In genomic region chr15:72229076-72229946, GRCh38 we compare ENCODE assay signal across 8 cellular contexts. TPM values are rescaled to one million over a fixed set of nuclear protein-coding genes. Genes with fewer than 3 reads are reported as not detected.
DNase-seq lines count a peak whose midpoint lies in the region; ATAC-seq and TF ChIP-seq lines count a peak whose summit lies in the region.

No MANE protein-coding gene starts in this region.

- H3K4me1 ChIP-seq in CD4-positive, CD25-positive, alpha-beta regulatory T cell (ENCODE audit: control insufficient read depth, insufficient read depth, low read length, poor library complexity, severe bottlenecking) = peaks cover 61% of the 10 kb centered on the region
- H3K4me1 ChIP-seq in prostate gland (replicated peaks) = peaks cover 23% of the 10 kb centered on the region

- TF ChIP-seq CTCF in fibroblast of mammary gland (conservative IDR thresholded peaks at IDR 0.05; ENCODE audit: control insufficient read depth, insufficient read depth, low read depth, low read length) (no peak), prostate gland (IDR thresholded peaks at IDR 0.05) (no peak)

- H3K9me3 ChIP-seq in CD4-positive, CD25-positive, alpha-beta regulatory T cell (ENCODE audit: control insufficient read depth in 2 of 2, low read length in 2 of 2) = no peaks in the 10 kb centered on the region
- H3K9me3 ChIP-seq in prostate gland = no peaks in the 10 kb centered on the region

- no peak for ATAC-seq in CD4-positive, CD25-positive, alpha-beta regulatory T cell (ENCODE audit: low read depth in 2 of 2)
- ATAC-seq in HG02759 (IDR thresholded peaks at IDR 0.05; ENCODE audit: unreplicated experiment) = no peak

- peak overlapping the region; percentile 97 for H3K27ac Mint-ChIP-seq in CD4-positive, CD25-positive, alpha-beta regulatory T cell
- peak overlapping the region; percentile 92 to 98 (median 97) for H3K27ac Mint-ChIP-seq in IgD-negative memory B cell

- peaks cover 0 to 1% (median 0%) of the 10 kb centered on the region in 7 donors for H3K9me3 Mint-ChIP-seq in CD4-positive, CD25-positive, alpha-beta regulatory T cell
- H3K9me3 Mint-ChIP-seq in IgD-negative memory B cell = no peaks in the 10 kb centered on the region

- peak overlapping the region; percentile 87 for H3K4me3 ChIP-seq in CD4-positive, CD25-positive, alpha-beta regulatory T cell (ENCODE audit: low read depth, low read length)
- H3K4me3 ChIP-seq in fibroblast of mammary gland (ENCODE audit: control insufficient read depth, low read depth, low read length) (peak overlapping the region; percentile 96), prostate gland (peak overlapping the region; percentile 74 to 95)

- no peaks in the 10 kb centered on the region for H3K36me3 Mint-ChIP-seq in CD4-positive, CD25-positive, alpha-beta regulatory T cell
- no peaks in the 10 kb centered on the region for H3K36me3 Mint-ChIP-seq in IgD-negative memory B cell

- peak overlapping the region; percentile 98 to 100 (median 100) for H3K4me3 Mint-ChIP-seq in CD4-positive, CD25-positive, alpha-beta regulatory T cell
- H3K4me3 Mint-ChIP-seq in IgD-negative memory B cell = peak overlapping the region; percentile 82 to 99 (median 98)

- intact Hi-C loops in prostate gland (cut with DNase I) = loop anchor here (10.0 kb wide), 1 partner anchor 115 kb away; the partner anchor contains the start of genes MYO9A and SENP8

- DNase-seq in CD4-positive, CD25-positive, alpha-beta regulatory T cell = peak; percentile 28 to 62 (median 35)
- DNase-seq in activated T-cell treated with anti-CD3 and anti-CD28 coated beads for 1 hour (ENCODE audit: low read depth) (peak; percentile 13), fibroblast of mammary gland (ENCODE audit: low read depth) (peak; percentile 92), prostate gland (ENCODE audit: low spot score) (peak; percentile 69), DMS79 treated with DMSO at 0.1 percent for 48 hours (lab: John Stamatoyannopoulos, UW) (no peak), SKM-1 (lab: John Stamatoyannopoulos, UW; ENCODE audit: unreplicated experiment) (no peak)

- peaks cover 8% of the 10 kb centered on the region for H3K27me3 Mint-ChIP-seq in CD4-positive, CD25-positive, alpha-beta regulatory T cell
- no peaks in the 10 kb centered on the region for H3K27me3 Mint-ChIP-seq in IgD-negative memory B cell

- WGBS in prostate gland = 6% methylated on average over 25 of the region's 25 CpGs

- no peaks in the 10 kb centered on the region for H3K27me3 ChIP-seq in CD4-positive, CD25-positive, alpha-beta regulatory T cell (ENCODE audit: control insufficient read depth, insufficient read depth, low read length)
- H3K27me3 ChIP-seq in prostate gland (replicated peaks; ENCODE audit: insufficient read depth) = no peaks in the 10 kb centered on the region

- peaks cover 24 to 67% (median 47%) of the 10 kb centered on the region in 4 donors for H3K4me1 Mint-ChIP-seq in CD4-positive, CD25-positive, alpha-beta regulatory T cell
- peaks cover 38 to 41% (median 38%) of the 10 kb centered on the region in 3 donors for H3K4me1 Mint-ChIP-seq in IgD-negative memory B cell

- H3K27ac ChIP-seq in CD4-positive, CD25-positive, alpha-beta regulatory T cell (ENCODE audit: insufficient read depth, low read length, poor library complexity, severe bottlenecking) = peak overlapping the region; percentile 95
- H3K27ac ChIP-seq in prostate gland = peak overlapping the region; percentile 96 to 98

- no peaks in the 10 kb centered on the region for H3K36me3 ChIP-seq in CD4-positive, CD25-positive, alpha-beta regulatory T cell (ENCODE audit: control insufficient read depth, insufficient read depth, low read length)
- H3K36me3 ChIP-seq in prostate gland = no peaks in the 10 kb centered on the region

- no peak for TF ChIP-seq POLR2A in prostate gland (IDR thresholded peaks at IDR 0.05)

RNA-seq across cellular contexts. Expression of gene PKM, which starts 1.7 kb away (rescaled TPM):
- total RNA-seq in CD4-positive, CD25-positive, alpha-beta regulatory T cell = 332 TPM
- polyA plus RNA-seq in CD4-positive, CD25-positive, alpha-beta regulatory T cell = 100 to 1,000 TPM; 380 to 510 (median 440) TPM
- 360 TPM for polyA plus RNA-seq in IgD-negative memory B cell
- 100 to 1,000 TPM; 470 to 513 TPM for total RNA-seq in prostate gland

RNA-seq across cellular contexts. Expression of gene GRAMD2A, which starts 31.7 kb away (rescaled TPM):
- not detected for total RNA-seq in CD4-positive, CD25-positive, alpha-beta regulatory T cell
- polyA plus RNA-seq in CD4-positive, CD25-positive, alpha-beta regulatory T cell = not detected
- polyA plus RNA-seq in IgD-negative memory B cell = not detected
- 1 to 10 TPM; 4.3 to 6.4 TPM for total RNA-seq in prostate gland

RNA-seq across cellular contexts. Expression of gene PARP6, which starts 43.0 kb away (rescaled TPM):
- total RNA-seq in CD4-positive, CD25-positive, alpha-beta regulatory T cell = 101 TPM
- polyA plus RNA-seq in CD4-positive, CD25-positive, alpha-beta regulatory T cell = 10 to 100 TPM; 14.5 to 19.2 (median 16.0) TPM
- polyA plus RNA-seq in IgD-negative memory B cell = 34.4 TPM
- 10 to 100 TPM; 34.4 to 85.8 TPM for total RNA-seq in prostate gland

Comparison
In these comparisons a context has a peak if more than half of its experiments do, and no peak if none do; other contexts are left out.
1. DNase-seq: peak in CD4-positive, CD25-positive, alpha-beta regulatory T cell (3 of 3), activated T-cell treated with anti-CD3 and anti-CD28 coated beads for 1 hour (single experiment), fibroblast of mammary gland (single experiment) and prostate gland (single experiment); none in DMS79 treated with DMSO at 0.1 percent for 48 hours (single experiment) and SKM-1 (single experiment).
2. Peak in every context shown above with its lines, with median percentiles within 50 percentile points of each other: H3K4me3 ChIP-seq.